Comparison of ENCODE assay signal across 23 cellular contexts in genomic region chr22:37366601-37367000, GRCh38.
"Had no signal": no experiment of that assay in that cellular context is flagged by ENCODE, and none has a peak within 500 bp of the region (broad histone marks: within the 10 kb centered on the region; RNA-seq: fewer than 3 reads in every experiment).

No MANE protein-coding gene starts in this region.

- ATAC-seq: activated CD4-positive, alpha-beta T cell treated with anti-CD3 and anti-CD28 coated beads for 36 hours; activated CD8-positive, alpha-beta T cell treated with anti-CD3 and anti-CD28 coated beads for 36 hours; activated T-cell treated with anti-CD3 and anti-CD28 coated beads, Interleukin-2, amount 50 U/mL, for 72 hours; PC-3; T-cell had no signal

- H3K4me3 ChIP-seq: breast epithelium had no signal

- H3K27me3 ChIP-seq: breast epithelium had no signal

- FAIRE-seq: RCC 7860 had no signal

- H3K27ac ChIP-seq: breast epithelium, VCaP had no signal

- H3K36me3 Mint-ChIP-seq: activated naive CD4-positive, alpha-beta T cell treated with anti-CD3 and anti-CD28 coated beads, Interleukin-2, amount 50 U/mL, for 24 hours; T-cell had no signal

- H3K9me3 Mint-ChIP-seq: activated CD8-positive, alpha-beta T cell treated with anti-CD3 and anti-CD28 coated beads for 36 hours; activated naive CD4-positive, alpha-beta T cell treated with anti-CD3 and anti-CD28 coated beads, Interleukin-2, amount 50 U/mL, for 24 hours; activated T-cell treated with anti-CD3 and anti-CD28 coated beads, Interleukin-2, amount 50 U/mL, for 72 hours; activated T-helper 2 cell treated with anti-CD3 and anti-CD28 coated beads, Interferon-gamma antibody, Interleukin-2, Interleukin-4, amounts not matched to agents 10 μg/mL and 5 μg/mL and 100 μg/mL, durations not matched to agents 14 hours and 24 hours and 36 hours; T-cell had no signal

- DNase-seq: activated CD4-positive, alpha-beta T cell treated with anti-CD3 and anti-CD28 coated beads for 36 hours; activated CD8-positive, alpha-beta memory T cell treated with anti-CD3 and anti-CD28 coated beads, Interleukin-2, amount 50 U/mL, for 4 hours; activated CD8-positive, alpha-beta T cell treated with anti-CD3 and anti-CD28 coated beads for 36 hours; activated gamma-delta T cell treated with Interleukin-2 at 50 U/mL for 16 hours; activated T-cell treated with anti-CD3 and anti-CD28 coated beads, Interleukin-2, amount 50 U/mL, for 72 hours; aorta; caudate nucleus; NCI-H1048; NCI-H146; NCI-H187 treated with DMSO at 0.1 percent for 48 hours; NCI-H2081 treated with DMSO at 0.1 percent for 48 hours; NCI-H446; NCI-H524; SIG-M5; T-cell; T-helper 2 cell; T1000 had no signal

- H3K4me3 Mint-ChIP-seq: activated CD4-positive, alpha-beta T cell treated with anti-CD3 and anti-CD28 coated beads for 36 hours; activated CD8-positive, alpha-beta T cell treated with anti-CD3 and anti-CD28 coated beads for 36 hours; activated naive CD4-positive, alpha-beta T cell treated with anti-CD3 and anti-CD28 coated beads, Interleukin-2, amount 50 U/mL, for 24 hours; activated T-cell treated with anti-CD3 and anti-CD28 coated beads, Interleukin-2, amount 50 U/mL, for 72 hours; T-cell had no signal

- H3K9me3 ChIP-seq: breast epithelium had no signal

- H3K27ac Mint-ChIP-seq: activated CD4-positive, alpha-beta T cell treated with anti-CD3 and anti-CD28 coated beads for 36 hours; activated CD8-positive, alpha-beta T cell treated with anti-CD3 and anti-CD28 coated beads for 36 hours; activated naive CD4-positive, alpha-beta T cell treated with anti-CD3 and anti-CD28 coated beads, Interleukin-2, amount 50 U/mL, for 24 hours; activated T-cell treated with anti-CD3 and anti-CD28 coated beads, Interleukin-2, amount 50 U/mL, for 72 hours; activated T-helper 2 cell treated with anti-CD3 and anti-CD28 coated beads, Interferon-gamma antibody, Interleukin-2, Interleukin-4, amounts not matched to agents 10 μg/mL and 5 μg/mL and 100 μg/mL, durations not matched to agents 14 hours and 24 hours and 36 hours; T-cell had no signal

- H3K36me3 ChIP-seq: breast epithelium had no signal

- H3K27me3 Mint-ChIP-seq: activated CD4-positive, alpha-beta T cell treated with anti-CD3 and anti-CD28 coated beads for 36 hours; activated CD8-positive, alpha-beta T cell treated with anti-CD3 and anti-CD28 coated beads for 36 hours; activated naive CD4-positive, alpha-beta T cell treated with anti-CD3 and anti-CD28 coated beads, Interleukin-2, amount 50 U/mL, for 24 hours had no signal

- H3K4me1 ChIP-seq: breast epithelium had no signal

- H3K4me1 Mint-ChIP-seq: activated CD4-positive, alpha-beta T cell treated with anti-CD3 and anti-CD28 coated beads for 36 hours had no signal
